In the genomic region with DNA sequence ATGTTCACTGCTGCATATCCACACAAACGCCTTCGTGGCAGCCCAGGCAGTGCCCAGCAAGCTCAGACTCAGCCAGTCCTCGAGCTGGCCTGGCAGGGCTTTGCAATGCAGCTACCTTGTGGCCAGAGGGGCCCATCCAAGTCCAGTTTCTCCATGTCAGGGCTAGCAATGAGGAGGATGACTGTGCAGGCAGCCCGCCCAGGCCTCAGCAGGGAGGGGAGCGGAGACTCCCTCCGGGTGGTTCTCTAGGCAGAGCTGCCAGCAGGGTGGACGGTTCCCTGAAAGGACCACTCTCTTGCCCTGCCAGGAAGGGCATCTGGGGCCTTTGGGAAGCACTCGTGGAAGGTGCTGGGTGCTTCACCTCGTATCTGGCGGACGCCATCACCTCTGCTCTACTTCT, we compare ENCODE assay signal across 14 cellular contexts. TPM values are rescaled to one million over a fixed set of nuclear protein-coding genes. Genes with fewer than 3 reads are reported as not detected.
DNase-seq lines count a peak whose midpoint lies in the region; ATAC-seq and TF ChIP-seq lines count a peak whose summit lies in the region.
"Had no signal": no experiment of that assay in that cellular context is flagged by ENCODE, and none has a peak within 500 bp of the region (broad histone marks: within the 10 kb centered on the region; RNA-seq: fewer than 3 reads in every experiment).

No MANE protein-coding gene starts in this region.

- CTCF ChIA-PET in CD4-positive, alpha-beta T cell (lab: Charles Lee) = no interaction called here

- POLR2A ChIA-PET in CD4-positive, alpha-beta T cell (lab: Charles Lee) = no interaction called here

- DNase-seq in GM06990 (ENCODE audit: extremely low read depth, insufficient read length) (peak; percentile 7), astrocyte of the cerebellum (ENCODE audit: low read depth) (peak; percentile 78), fibroblast of the conjunctiva (ENCODE audit: low read depth) (peak; percentile 47), stromal cell of bone marrow (ENCODE audit: low read depth) (peak; percentile 64), CD1c-positive myeloid dendritic cell (ENCODE audit: extremely low spot score) (no peak)
- DNase-seq in activated CD8-positive, alpha-beta memory T cell treated with anti-CD3 and anti-CD28 coated beads, Interleukin-2, amount 50 U/mL, for 48 hours = no peak
- DNase-seq in CD4-positive, alpha-beta T cell = no peak
- DNase-seq: activated B cell treated with CpG ODN at 0.5 μM for 24 hours; activated naive CD8-positive, alpha-beta T cell treated with anti-CD3 and anti-CD28 coated beads for 36 hours; dermis blood vessel endothelial cell; immature natural killer cell; NCI-H345; retina; stimulated activated naive CD8-positive, alpha-beta T cell treated with anti-CD3 and anti-CD28 coated beads, Interleukin-15, amount 100 ng/mL, for 72 hours had no signal

- in situ Hi-C loops in astrocyte of the cerebellum (cut with HindIII; ENCODE audit: low sequenced_read_pairs) = no loop called here

- H3K27ac Mint-ChIP-seq in CD4-positive, alpha-beta T cell = no peak overlapping the region
- H3K27ac Mint-ChIP-seq: activated B cell treated with CpG ODN at 0.5 μM for 24 hours; activated naive CD8-positive, alpha-beta T cell treated with anti-CD3 and anti-CD28 coated beads for 36 hours had no signal

- no peaks in the 10 kb centered on the region for H3K9me3 Mint-ChIP-seq in CD4-positive, alpha-beta T cell
- H3K9me3 Mint-ChIP-seq: activated B cell treated with CpG ODN at 0.5 μM for 24 hours; activated naive CD8-positive, alpha-beta T cell treated with anti-CD3 and anti-CD28 coated beads for 36 hours; immature natural killer cell; stimulated activated naive CD8-positive, alpha-beta T cell treated with anti-CD3 and anti-CD28 coated beads, Interleukin-15, amount 100 ng/mL, for 72 hours had no signal

- no peaks in the 10 kb centered on the region for H3K36me3 ChIP-seq in GM06990 (ENCODE audit: control insufficient read depth, insufficient read depth, low read length)

- no peak for TF ChIP-seq CTCF in GM06990 (IDR thresholded peaks at IDR 0.05; ENCODE audit: insufficient read depth, low read length, poor library complexity, severe bottlenecking)
- TF ChIP-seq CTCF in astrocyte of the cerebellum (IDR thresholded peaks at IDR 0.05; ENCODE audit: low read depth, low read length, missing control alignments) = no peak
- no peak for TF ChIP-seq CTCF in CD4-positive, alpha-beta T cell (IDR thresholded peaks at IDR 0.05)

- H3K27me3 ChIP-seq in GM06990 (replicated peaks; ENCODE audit: control insufficient read depth, insufficient read depth, low read length) = no peaks in the 10 kb centered on the region
- no peaks in the 10 kb centered on the region for H3K27me3 ChIP-seq in CD4-positive, alpha-beta T cell (ENCODE audit: control insufficient read depth, insufficient read depth, low read length)

- no peaks in the 10 kb centered on the region for H3K27me3 Mint-ChIP-seq in CD4-positive, alpha-beta T cell
- H3K27me3 Mint-ChIP-seq: activated B cell treated with CpG ODN at 0.5 μM for 24 hours; activated naive CD8-positive, alpha-beta T cell treated with anti-CD3 and anti-CD28 coated beads for 36 hours; stimulated activated naive CD8-positive, alpha-beta T cell treated with anti-CD3 and anti-CD28 coated beads, Interleukin-15, amount 100 ng/mL, for 72 hours had no signal

- H3K27ac ChIP-seq in CD4-positive, alpha-beta T cell (ENCODE audit: low read depth, low read length) = no peak overlapping the region

- intact Hi-C loops in CD4-positive, alpha-beta T cell (cut with DNase I, micrococcal nuclease) = loop anchor here in 1 of 2 experiments (5.0 kb wide), 1 partner anchor 35 kb away; no protein-coding TSS in a partner anchor

- no peak for ATAC-seq in CD4-positive, alpha-beta T cell (ENCODE audit: poor library complexity)
- ATAC-seq: stimulated activated naive CD8-positive, alpha-beta T cell treated with anti-CD3 and anti-CD28 coated beads, Interleukin-15, amount 100 ng/mL, for 72 hours had no signal

- H3K4me3 Mint-ChIP-seq in CD4-positive, alpha-beta T cell = no peak overlapping the region
- H3K4me3 Mint-ChIP-seq: activated B cell treated with CpG ODN at 0.5 μM for 24 hours; activated naive CD8-positive, alpha-beta T cell treated with anti-CD3 and anti-CD28 coated beads for 36 hours; immature natural killer cell; stimulated activated naive CD8-positive, alpha-beta T cell treated with anti-CD3 and anti-CD28 coated beads, Interleukin-15, amount 100 ng/mL, for 72 hours had no signal

- peaks cover 68% of the 10 kb centered on the region for H3K4me1 Mint-ChIP-seq in CD4-positive, alpha-beta T cell (ENCODE audit: low read depth)

- no peaks in the 10 kb centered on the region for H3K9me3 ChIP-seq in CD4-positive, alpha-beta T cell (ENCODE audit: control insufficient read depth, low read length)

- H3K4me3 ChIP-seq in GM06990 (replicated peaks; ENCODE audit: low read depth, low read length) (no peak overlapping the region), astrocyte of the cerebellum (ENCODE audit: low read depth, low read length) (no peak overlapping the region)

- peaks cover 39% of the 10 kb centered on the region for H3K36me3 Mint-ChIP-seq in CD4-positive, alpha-beta T cell (ENCODE audit: low read depth)

RNA-seq across cellular contexts. Expression of gene RUNX1, which starts 56.4 kb away (rescaled TPM):
- 10 to 100 TPM; 71.7 to 74.3 TPM for total RNA-seq in CD4-positive, alpha-beta T cell

Comparison
In these comparisons a context has a peak if more than half of its experiments do, and no peak if none do; other contexts are left out.
1. DNase-seq: peak in GM06990 (single experiment), astrocyte of the cerebellum (single experiment), fibroblast of the conjunctiva (single experiment) and stromal cell of bone marrow (single experiment); none in CD1c-positive myeloid dendritic cell (single experiment), activated CD8-positive, alpha-beta memory T cell treated with anti-CD3 and anti-CD28 coated beads, Interleukin-2, amount 50 U/mL, for 48 hours (single experiment) and CD4-positive, alpha-beta T cell (0 of 10).